In the genomic region with DNA sequence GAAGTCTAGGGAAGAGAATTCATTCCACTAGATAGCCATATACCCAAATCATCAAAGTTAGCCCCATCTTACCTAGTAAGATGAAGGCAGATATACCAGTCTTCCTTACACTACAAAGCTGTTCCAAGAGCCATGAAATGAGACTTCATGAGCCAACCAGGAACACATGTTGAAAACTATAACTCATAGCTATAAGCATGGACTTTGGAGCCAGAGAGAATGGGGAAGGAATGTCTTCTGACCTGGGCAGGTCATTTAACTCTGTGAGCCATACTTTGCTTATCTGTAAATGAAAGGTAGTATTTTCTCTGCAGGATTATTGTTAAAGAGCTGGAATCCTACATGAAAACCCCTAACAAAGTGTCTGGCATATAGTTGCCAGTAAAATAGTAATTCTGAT, we compare ENCODE assay signal across 21 cellular contexts. TPM values are rescaled to one million over a fixed set of nuclear protein-coding genes. Genes with fewer than 3 reads are reported as not detected.
"Had no signal": no experiment of that assay in that cellular context is flagged by ENCODE, and none has a peak within 500 bp of the region (broad histone marks: within the 10 kb centered on the region; RNA-seq: fewer than 3 reads in every experiment).

No MANE protein-coding gene starts in this region.

- ATAC-seq: esophagus mucosa; gastrocnemius medialis; natural killer cell; stimulated activated effector memory CD8-positive, alpha-beta T cell treated with anti-CD3 and anti-CD28 coated beads, Interleukin-12 subunit alpha, Interleukin-12 subunit beta, amount 100 ng/mL, for 72 hours; stimulated activated naive CD8-positive, alpha-beta T cell treated with anti-CD3 and anti-CD28 coated beads, Interleukin-15, Interleukin-2, amounts not matched to agents 100 U/mL and 50 U/mL, for 24 hours; upper lobe of right lung had no signal

- H3K9me3 Mint-ChIP-seq: natural killer cell; neural crest cell; stimulated activated effector memory CD8-positive, alpha-beta T cell treated with anti-CD3 and anti-CD28 coated beads, Interleukin-12 subunit alpha, Interleukin-12 subunit beta, amount 100 ng/mL, for 72 hours had no signal

- DNase-seq: cortex of kidney; dorsolateral prefrontal cortex; effector CD8-positive, alpha-beta T cell; gastrocnemius medialis; heart right ventricle; islet precursor cell; left lung; mesendoderm; natural killer cell; ovary; right cardiac atrium; stimulated activated CD4-positive, alpha-beta T cell treated with anti-CD3 and anti-CD28 coated beads, Interleukin-4, amount 100 ng/mL, for 1 hour; stimulated activated CD8-positive, alpha-beta memory T cell treated with anti-CD3 and anti-CD28 coated beads, Interleukin-4, amount 100 ng/mL, for 48 hours; stimulated activated naive CD8-positive, alpha-beta T cell treated with anti-CD3 and anti-CD28 coated beads, Interleukin-15, Interleukin-2, amounts not matched to agents 100 U/mL and 50 U/mL, for 24 hours; tibial artery; upper lobe of right lung had no signal

- H3K27ac Mint-ChIP-seq: natural killer cell; progenitor cell of endocrine pancreas; stimulated activated effector memory CD8-positive, alpha-beta T cell treated with anti-CD3 and anti-CD28 coated beads, Interleukin-12 subunit alpha, Interleukin-12 subunit beta, amount 100 ng/mL, for 72 hours had no signal

- H3K4me1 Mint-ChIP-seq: natural killer cell; neural crest cell; stimulated activated effector memory CD8-positive, alpha-beta T cell treated with anti-CD3 and anti-CD28 coated beads, Interleukin-12 subunit alpha, Interleukin-12 subunit beta, amount 100 ng/mL, for 72 hours had no signal

- H3K4me3 ChIP-seq: dorsolateral prefrontal cortex, gastrocnemius medialis, heart right ventricle, left lung, ovary, tibial artery, upper lobe of right lung, vagina had no signal

- H3K4me3 Mint-ChIP-seq: natural killer cell; neural crest cell; stimulated activated effector memory CD8-positive, alpha-beta T cell treated with anti-CD3 and anti-CD28 coated beads, Interleukin-12 subunit alpha, Interleukin-12 subunit beta, amount 100 ng/mL, for 72 hours had no signal

- H3K9me3 ChIP-seq: gastrocnemius medialis, heart right ventricle, left lung, ovary, tibial artery, upper lobe of right lung, vagina had no signal

- H3K27me3 ChIP-seq: gastrocnemius medialis, heart right ventricle, left lung, ovary, tibial artery, upper lobe of right lung, vagina had no signal

- H3K27ac ChIP-seq: dorsolateral prefrontal cortex, gastrocnemius medialis, ovary, tibial artery, upper lobe of right lung, vagina had no signal

- H3K36me3 Mint-ChIP-seq: natural killer cell; stimulated activated effector memory CD8-positive, alpha-beta T cell treated with anti-CD3 and anti-CD28 coated beads, Interleukin-12 subunit alpha, Interleukin-12 subunit beta, amount 100 ng/mL, for 72 hours had no signal

- H3K36me3 ChIP-seq: gastrocnemius medialis, ovary, tibial artery, vagina had no signal

RNA-seq across cellular contexts. Expression of a gene that starts 27.3 kb away (rescaled TPM):
- total RNA-seq: natural killer cell, progenitor cell of endocrine pancreas had no signal
